In the genomic region with DNA sequence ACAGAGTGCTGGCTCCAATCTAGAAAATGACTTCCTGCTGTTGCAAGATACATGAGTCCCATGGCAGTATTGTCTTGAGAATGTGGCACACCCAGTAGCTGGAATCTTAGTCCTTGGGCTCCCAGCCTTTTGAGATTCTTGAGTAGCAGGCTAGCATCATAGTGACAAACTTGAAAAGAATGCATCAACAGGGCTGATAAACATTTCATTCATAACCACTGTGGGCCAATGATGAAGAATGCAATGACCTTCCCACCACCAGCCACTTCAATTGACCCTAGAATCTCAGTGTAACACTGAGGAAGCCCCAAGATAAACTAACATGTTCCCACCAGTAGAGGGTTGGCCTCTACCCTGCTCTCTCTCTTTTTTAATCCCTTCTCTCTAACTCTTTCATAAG, we compare ENCODE assay signal across 12 cellular contexts.
DNase-seq lines count a peak whose midpoint lies in the region; ATAC-seq, FAIRE-seq and TF ChIP-seq lines count a peak whose summit lies in the region.
"Had no signal": no experiment of that assay in that cellular context is flagged by ENCODE, and none has a peak within 500 bp of the region (broad histone marks: within the 10 kb centered on the region; RNA-seq: fewer than 3 reads in every experiment).

No MANE protein-coding gene starts in this region.

- no peaks in the 10 kb centered on the region for H3K27me3 ChIP-seq in bronchial epithelial cell (ENCODE audit: control insufficient read depth, insufficient read depth, low read length)
- H3K27me3 ChIP-seq: Peyer's patch had no signal

- CTCF ChIA-PET in activated CD8-positive, alpha-beta T cell treated with anti-CD3 and anti-CD28 coated beads, Interleukin-2, amount 10 ng/mL, durations not matched to agents 7 days and 5 days (lab: Charles Lee): no interaction called here

- H3K4me3 Mint-ChIP-seq in activated CD8-positive, alpha-beta T cell treated with anti-CD3 and anti-CD28 coated beads, Interleukin-2, amount 10 ng/mL, durations not matched to agents 7 days and 5 days: no peak overlapping the region
- H3K4me3 Mint-ChIP-seq: activated B cell treated with CpG ODN at 0.5 μM for 24 hours, B cell had no signal

- H3K4me1 Mint-ChIP-seq in activated CD8-positive, alpha-beta T cell treated with anti-CD3 and anti-CD28 coated beads, Interleukin-2, amount 10 ng/mL, durations not matched to agents 7 days and 5 days (ENCODE audit: low read depth): no peaks in the 10 kb centered on the region
- H3K4me1 Mint-ChIP-seq: activated B cell treated with CpG ODN at 0.5 μM for 24 hours, B cell had no signal

- DNase-seq in A172 (ENCODE audit: low spot score): peak; percentile 95
- DNase-seq in HS-27A (ENCODE audit: low read depth): peak; percentile 94
- peak; percentile 69 for DNase-seq in bronchial epithelial cell (ENCODE audit: low read depth)
- peak; percentile 96 for DNase-seq in kidney tubule cell (ENCODE audit: low spot score)
- no peak for DNase-seq in activated CD8-positive, alpha-beta T cell treated with anti-CD3 and anti-CD28 coated beads, Interleukin-2, amount 10 ng/mL, durations not matched to agents 7 days and 5 days
- DNase-seq: activated B cell treated with CpG ODN at 0.5 μM for 24 hours; activated effector memory CD4-positive, alpha-beta T cell treated with Interleukin-2 at 50 U/mL for 16 hours; Peyer's patch had no signal

- no peaks in the 10 kb centered on the region for H3K9me3 Mint-ChIP-seq in activated CD8-positive, alpha-beta T cell treated with anti-CD3 and anti-CD28 coated beads, Interleukin-2, amount 10 ng/mL, durations not matched to agents 7 days and 5 days (ENCODE audit: insufficient read depth)
- H3K9me3 Mint-ChIP-seq: activated B cell treated with CpG ODN at 0.5 μM for 24 hours had no signal

- no peak for TF ChIP-seq CTCF in bronchial epithelial cell (IDR thresholded peaks at IDR 0.05; ENCODE audit: insufficient read depth, low read length, severe bottlenecking)

- no peak for FAIRE-seq in bronchial epithelial cell (lab: Jason Lieb, UNC)

- no peak overlapping the region for H3K27ac Mint-ChIP-seq in activated CD8-positive, alpha-beta T cell treated with anti-CD3 and anti-CD28 coated beads, Interleukin-2, amount 10 ng/mL, durations not matched to agents 7 days and 5 days
- H3K27ac Mint-ChIP-seq: activated B cell treated with CpG ODN at 0.5 μM for 24 hours, B cell had no signal

- no peaks in the 10 kb centered on the region for H3K36me3 Mint-ChIP-seq in activated CD8-positive, alpha-beta T cell treated with anti-CD3 and anti-CD28 coated beads, Interleukin-2, amount 10 ng/mL, durations not matched to agents 7 days and 5 days (ENCODE audit: low read depth)

- no peak for ATAC-seq in activated CD8-positive, alpha-beta T cell treated with anti-CD3 and anti-CD28 coated beads, Interleukin-2, amount 10 ng/mL, durations not matched to agents 7 days and 5 days
- no peak for ATAC-seq in GM19395 (IDR thresholded peaks at IDR 0.05; ENCODE audit: unreplicated experiment)
- ATAC-seq in GM19467 (IDR thresholded peaks at IDR 0.05; ENCODE audit: unreplicated experiment): no peak
- no peak for ATAC-seq in GM18870 (IDR thresholded peaks at IDR 0.05; ENCODE audit: unreplicated experiment)

- no peaks in the 10 kb centered on the region for H3K36me3 ChIP-seq in bronchial epithelial cell (ENCODE audit: control insufficient read depth, insufficient read depth, low read length)
- H3K36me3 ChIP-seq: Peyer's patch had no signal

- H3K4me3 ChIP-seq in bronchial epithelial cell (ENCODE audit: low read depth, low read length): no peak overlapping the region
- H3K4me3 ChIP-seq: Peyer's patch had no signal

- no peaks in the 10 kb centered on the region for H3K27me3 Mint-ChIP-seq in activated CD8-positive, alpha-beta T cell treated with anti-CD3 and anti-CD28 coated beads, Interleukin-2, amount 10 ng/mL, durations not matched to agents 7 days and 5 days (ENCODE audit: low read depth)
- H3K27me3 Mint-ChIP-seq: activated B cell treated with CpG ODN at 0.5 μM for 24 hours, B cell had no signal

- POLR2A ChIA-PET in activated CD8-positive, alpha-beta T cell treated with anti-CD3 and anti-CD28 coated beads, Interleukin-2, amount 10 ng/mL, durations not matched to agents 7 days and 5 days (lab: Charles Lee): no interaction called here
